ENCODE assay signal across 8 cellular contexts in the genomic region with DNA sequence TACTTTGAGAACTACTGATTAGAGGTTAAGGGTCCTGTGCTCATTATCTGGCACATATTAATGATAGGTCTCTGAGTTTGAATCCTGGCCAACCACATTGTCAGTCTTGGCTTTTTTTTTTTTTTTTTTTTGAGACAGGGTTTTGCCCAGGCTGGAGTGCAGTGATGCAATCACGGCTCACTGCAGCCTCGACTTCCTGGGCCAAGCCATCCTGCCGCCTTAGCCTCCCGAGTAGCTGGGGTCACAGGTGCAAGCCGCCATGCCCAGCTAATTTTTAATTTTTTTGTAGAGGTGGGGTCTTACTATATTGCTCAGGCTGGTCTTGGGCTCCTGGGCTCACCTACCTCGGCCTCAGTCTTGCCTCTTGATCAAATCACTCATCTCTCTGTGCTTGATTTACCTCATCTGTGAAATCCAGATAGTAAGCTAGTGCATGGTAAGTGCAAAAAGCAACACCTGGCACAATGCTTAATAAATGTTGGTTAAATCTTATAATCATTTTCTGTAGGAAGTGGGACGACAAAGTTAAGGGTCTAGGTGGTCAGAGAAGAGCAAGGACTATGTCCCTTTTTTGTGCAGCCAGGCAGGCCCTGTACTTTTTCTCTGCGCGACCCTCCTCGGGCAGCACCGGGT. TPM values are rescaled to one million over a fixed set of nuclear protein-coding genes. Genes with fewer than 3 reads are reported as not detected.
DNase-seq lines count a peak whose midpoint lies in the region; ATAC-seq and TF ChIP-seq lines count a peak whose summit lies in the region.

No MANE protein-coding gene starts in this region.

- H3K27ac ChIP-seq in layer of hippocampus (ENCODE audit: low read depth, low read length) (peak overlapping the region; percentile 96), thyroid gland (peak overlapping the region; percentile 63 to 91 (median 87))

- H3K36me3 ChIP-seq in thyroid gland: no peaks in the 10 kb centered on the region

- H3K4me3 ChIP-seq in thyroid gland (replicated peaks in 1 of 3): peak overlapping the region; percentile 11 to 79 (median 14)

- no peaks in the 10 kb centered on the region for H3K27me3 Mint-ChIP-seq in activated CD8-positive, alpha-beta memory T cell treated with anti-CD3 and anti-CD28 coated beads, Interleukin-2, amount 10 ng/mL, durations not matched to agents 7 days and 5 days
- H3K27me3 Mint-ChIP-seq in activated T-helper 2 cell treated with anti-CD3 and anti-CD28 coated beads, Interferon-gamma antibody, Interleukin-2, Interleukin-4, amounts not matched to agents 10 μg/mL and 5 μg/mL and 100 μg/mL, durations not matched to agents 14 hours and 24 hours and 36 hours (ENCODE audit: low read depth): no peaks in the 10 kb centered on the region

- peaks cover 19% of the 10 kb centered on the region for H3K4me1 Mint-ChIP-seq in activated CD8-positive, alpha-beta memory T cell treated with anti-CD3 and anti-CD28 coated beads, Interleukin-2, amount 10 ng/mL, durations not matched to agents 7 days and 5 days
- H3K4me1 Mint-ChIP-seq in activated T-helper 2 cell treated with anti-CD3 and anti-CD28 coated beads, Interferon-gamma antibody, Interleukin-2, Interleukin-4, amounts not matched to agents 10 μg/mL and 5 μg/mL and 100 μg/mL, durations not matched to agents 14 hours and 24 hours and 36 hours (ENCODE audit: low read depth): peaks cover 17% of the 10 kb centered on the region

- no peaks in the 10 kb centered on the region for H3K9me3 Mint-ChIP-seq in activated CD8-positive, alpha-beta memory T cell treated with anti-CD3 and anti-CD28 coated beads, Interleukin-2, amount 10 ng/mL, durations not matched to agents 7 days and 5 days (ENCODE audit: low read depth)
- no peaks in the 10 kb centered on the region for H3K9me3 Mint-ChIP-seq in activated T-helper 2 cell treated with anti-CD3 and anti-CD28 coated beads, Interferon-gamma antibody, Interleukin-2, Interleukin-4, amounts not matched to agents 10 μg/mL and 5 μg/mL and 100 μg/mL, durations not matched to agents 14 hours and 24 hours and 36 hours

- 47 to 50% methylated on average over 11 of the region's 11 CpGs for whole genome bisulfite sequencing in thyroid gland, 2 donors

- TF ChIP-seq CTCF in thyroid gland (IDR thresholded peaks at IDR 0.05): no peak
- no peak for TF ChIP-seq CTCF in GM13977 (IDR thresholded peaks at IDR 0.05; ENCODE audit: extremely low read depth, insufficient read depth, missing control alignments)

- in situ Hi-C loops in GM13977 (cut with MboI; ENCODE audit: low pct_unique_long_range_greater_than_20kb, low sequenced_read_pairs, unreplicated experiment): no loop called here

- DNase-seq in activated CD8-positive, alpha-beta memory T cell treated with anti-CD3 and anti-CD28 coated beads, Interleukin-2, amount 10 ng/mL, durations not matched to agents 7 days and 5 days: no peak
- no peak for DNase-seq in activated CD8-positive, alpha-beta memory T cell treated with anti-CD3 and anti-CD28 coated beads, Interleukin-2, amount 50 U/mL, for 48 hours
- no peak for DNase-seq in activated T-helper 2 cell treated with anti-CD3 and anti-CD28 coated beads, Interferon-gamma antibody, Interleukin-2, Interleukin-4, amounts not matched to agents 10 μg/mL and 5 μg/mL and 100 μg/mL, durations not matched to agents 14 hours and 24 hours and 36 hours (ENCODE audit: low spot score)
- DNase-seq in thyroid gland (no peak), GM13977 (ENCODE audit: low spot score) (no peak), NCI-H2196 (lab: John Stamatoyannopoulos, UW; ENCODE audit: unreplicated experiment) (no peak)

- TF ChIP-seq POLR2A in thyroid gland (IDR thresholded peaks at IDR 0.05): no peak

- H3K36me3 Mint-ChIP-seq in activated CD8-positive, alpha-beta memory T cell treated with anti-CD3 and anti-CD28 coated beads, Interleukin-2, amount 10 ng/mL, durations not matched to agents 7 days and 5 days: no peaks in the 10 kb centered on the region
- H3K36me3 Mint-ChIP-seq in activated T-helper 2 cell treated with anti-CD3 and anti-CD28 coated beads, Interferon-gamma antibody, Interleukin-2, Interleukin-4, amounts not matched to agents 10 μg/mL and 5 μg/mL and 100 μg/mL, durations not matched to agents 14 hours and 24 hours and 36 hours (ENCODE audit: low read depth): no peaks in the 10 kb centered on the region

- intact Hi-C loops in activated T-helper 2 cell treated with anti-CD3 and anti-CD28 coated beads, Interferon-gamma antibody, Interleukin-2, Interleukin-4, amounts not matched to agents 10 μg/mL and 5 μg/mL and 100 μg/mL, durations not matched to agents 14 hours and 24 hours and 36 hours (cut with micrococcal nuclease): loop anchor here (1.0 to 2.0 kb wide), 4 partner anchors 53 to 569 kb away; partner anchors contain the start of genes MSL2, SLC35G2 and STAG1
- intact Hi-C loops in thyroid gland (cut with DNase I): loop anchor here (5.0 kb wide), 2 partner anchors 52 to 172 kb away; partner anchors contain the start of gene MSL2

- ATAC-seq in activated CD8-positive, alpha-beta memory T cell treated with anti-CD3 and anti-CD28 coated beads, Interleukin-2, amount 10 ng/mL, durations not matched to agents 7 days and 5 days: no peak
- no peak for ATAC-seq in GM19397 (IDR thresholded peaks at IDR 0.05; ENCODE audit: unreplicated experiment)

- H3K4me3 Mint-ChIP-seq in activated CD8-positive, alpha-beta memory T cell treated with anti-CD3 and anti-CD28 coated beads, Interleukin-2, amount 10 ng/mL, durations not matched to agents 7 days and 5 days: peak overlapping the region; percentile 82
- peak overlapping the region; percentile 88 for H3K4me3 Mint-ChIP-seq in activated T-helper 2 cell treated with anti-CD3 and anti-CD28 coated beads, Interferon-gamma antibody, Interleukin-2, Interleukin-4, amounts not matched to agents 10 μg/mL and 5 μg/mL and 100 μg/mL, durations not matched to agents 14 hours and 24 hours and 36 hours (ENCODE audit: low read depth)

- H3K9me3 ChIP-seq in thyroid gland: no peaks in the 10 kb centered on the region

- H3K4me1 ChIP-seq in thyroid gland: peaks cover 13 to 16% of the 10 kb centered on the region in 2 donors

- CTCF ChIA-PET in activated CD8-positive, alpha-beta memory T cell treated with anti-CD3 and anti-CD28 coated beads, Interleukin-2, amount 10 ng/mL, durations not matched to agents 7 days and 5 days (lab: Charles Lee): interaction anchor here (1.0 to 2.8 kb wide), 5 partner anchors 16 to 764 kb away, joined by 3 to 8 read pairs (median 5); partner anchors contain the start of gene MSL2

- peak overlapping the region; percentile 89 for H3K27ac Mint-ChIP-seq in activated CD8-positive, alpha-beta memory T cell treated with anti-CD3 and anti-CD28 coated beads, Interleukin-2, amount 10 ng/mL, durations not matched to agents 7 days and 5 days
- H3K27ac Mint-ChIP-seq in activated T-helper 2 cell treated with anti-CD3 and anti-CD28 coated beads, Interferon-gamma antibody, Interleukin-2, Interleukin-4, amounts not matched to agents 10 μg/mL and 5 μg/mL and 100 μg/mL, durations not matched to agents 14 hours and 24 hours and 36 hours: peak overlapping the region; percentile 90

- H3K27me3 ChIP-seq in layer of hippocampus (ENCODE audit: control insufficient read depth, insufficient read depth, low read length) (no peaks in the 10 kb centered on the region), thyroid gland (no peaks in the 10 kb centered on the region)

RNA-seq across cellular contexts. Expression of gene PCCB, which starts 0.4 kb away (rescaled TPM):
- 10 to 100 TPM; 34.5 to 39.2 TPM for total RNA-seq in activated CD8-positive, alpha-beta memory T cell treated with anti-CD3 and anti-CD28 coated beads, Interleukin-2, amount 10 ng/mL, durations not matched to agents 7 days and 5 days
- total RNA-seq in activated T-helper 2 cell treated with anti-CD3 and anti-CD28 coated beads, Interferon-gamma antibody, Interleukin-2, Interleukin-4, amounts not matched to agents 10 μg/mL and 5 μg/mL and 100 μg/mL, durations not matched to agents 14 hours and 24 hours and 36 hours: 44.5 and 47.5 TPM in 2 replicates
- 10 to 100 TPM; 31.2 to 95.8 (median 60.3) TPM for total RNA-seq in thyroid gland

RNA-seq across cellular contexts. Expression of gene MSL2, which starts 53.6 kb away (rescaled TPM):
- total RNA-seq in activated CD8-positive, alpha-beta memory T cell treated with anti-CD3 and anti-CD28 coated beads, Interleukin-2, amount 10 ng/mL, durations not matched to agents 7 days and 5 days: 10 to 100 TPM; 62.6 to 64.3 TPM
- 37.0 and 37.1 TPM in 2 replicates for total RNA-seq in activated T-helper 2 cell treated with anti-CD3 and anti-CD28 coated beads, Interferon-gamma antibody, Interleukin-2, Interleukin-4, amounts not matched to agents 10 μg/mL and 5 μg/mL and 100 μg/mL, durations not matched to agents 14 hours and 24 hours and 36 hours
- 10 to 100 TPM; 28.6 to 55.8 (median 44.4) TPM for total RNA-seq in thyroid gland
